ENCODE assay signal across 2 cellular contexts in genomic region chr17:69144621-69145255, GRCh38.
TF ChIP-seq lines count a peak whose summit lies in the region.

No MANE protein-coding gene starts in this region.

TF ChIP-seq in HEK293, 187 proteins besides CTCF, POLR2A, EP300 and RAD21:
- TF ChIP-seq OSR2 (tag by site-specific recombination; IDR thresholded peaks at IDR 0.05) (no peak), PRDM1 (tag by site-specific recombination; IDR thresholded peaks at IDR 0.05) (0 out of 2 replicates have a peak, but pooled peaks have one; percentile 22)

TF ChIP-seq in K562, 482 proteins besides CTCF, POLR2A, EP300 and RAD21:
- TF ChIP-seq RUNX1 (IDR thresholded peaks at IDR 0.05; ENCODE audit: low read depth) (no peak), MCM5 (IDR thresholded peaks at IDR 0.05; ENCODE audit: low read depth) (0 out of 2 replicates have a peak, but pooled peaks have one; percentile 54), POLR2B (IDR thresholded peaks at IDR 0.05; ENCODE audit: low read depth, partially characterized antibody) (no peak), WHSC1 (IDR thresholded peaks at IDR 0.05; ENCODE audit: low read length) (no peak)
- TF ChIP-seq, protein P1, sequence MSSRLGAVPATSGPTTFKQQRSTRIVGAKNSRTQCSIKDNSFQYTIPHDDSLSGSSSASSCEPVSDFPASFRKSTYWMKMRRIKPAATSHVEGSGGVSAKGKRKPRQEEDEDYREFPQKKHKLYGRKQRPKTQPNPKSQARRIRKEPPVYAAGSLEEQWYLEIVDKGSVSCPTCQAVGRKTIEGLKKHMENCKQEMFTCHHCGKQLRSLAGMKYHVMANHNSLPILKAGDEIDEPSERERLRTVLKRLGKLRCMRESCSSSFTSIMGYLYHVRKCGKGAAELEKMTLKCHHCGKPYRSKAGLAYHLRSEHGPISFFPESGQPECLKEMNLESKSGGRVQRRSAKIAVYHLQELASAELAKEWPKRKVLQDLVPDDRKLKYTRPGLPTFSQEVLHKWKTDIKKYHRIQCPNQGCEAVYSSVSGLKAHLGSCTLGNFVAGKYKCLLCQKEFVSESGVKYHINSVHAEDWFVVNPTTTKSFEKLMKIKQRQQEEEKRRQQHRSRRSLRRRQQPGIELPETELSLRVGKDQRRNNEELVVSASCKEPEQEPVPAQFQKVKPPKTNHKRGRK (tag; IDR thresholded peaks at IDR 0.05), result peak; percentile 67
